1 cellular context compared by ENCODE assay signal in genomic region chr22:44336962-44337657, GRCh38.
TF ChIP-seq lines count a peak whose summit lies in the region.

No MANE protein-coding gene starts in this region.

TF ChIP-seq in HCT116, 20 proteins besides CTCF, POLR2A, EP300 and RAD21 (continued from another document):
- TF ChIP-seq REST (IDR thresholded peaks at IDR 0.05; ENCODE audit: low read depth): no peak
TF ChIP-seq in HCT116: peak in this region for 0.
